ENCODE assay signal across 16 cellular contexts in the genomic region with DNA sequence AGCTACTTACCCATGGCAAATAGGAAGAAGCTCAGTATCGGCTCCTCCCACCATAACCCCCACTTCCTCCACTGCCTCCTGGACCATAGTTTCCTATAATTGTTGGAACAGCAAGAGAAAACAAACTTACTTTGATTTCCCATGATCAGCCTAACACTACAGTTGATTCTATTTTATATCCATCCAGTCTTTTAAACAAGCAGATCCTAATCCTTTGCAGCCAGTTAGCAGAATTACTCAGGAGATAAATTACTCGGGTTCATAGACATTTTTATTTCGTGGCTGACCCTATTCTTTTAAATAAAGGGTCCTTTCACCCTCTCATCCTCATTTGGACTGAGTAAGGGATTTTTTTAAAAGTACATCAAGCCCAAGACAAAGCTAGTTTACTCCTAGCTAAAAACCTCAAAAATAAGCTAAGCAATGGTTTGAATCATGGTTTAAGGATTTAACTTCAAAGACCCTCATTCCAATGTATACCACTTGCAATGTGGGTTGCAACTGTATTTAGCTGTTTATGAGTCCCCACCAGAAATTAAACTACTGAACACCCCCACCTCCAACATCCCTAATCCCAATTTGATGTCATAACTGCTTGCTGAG. TPM values are rescaled to one million over a fixed set of nuclear protein-coding genes. Genes with fewer than 3 reads are reported as not detected.
A peak's percentile ranks its signal among the peaks of the same experiment; 100 is the strongest.
DNase-seq lines count a peak whose midpoint lies in the region; ATAC-seq, FAIRE-seq and TF ChIP-seq lines count a peak whose summit lies in the region.
"Had no signal": no experiment of that assay in that cellular context is flagged by ENCODE, and none has a peak within 500 bp of the region (broad histone marks: within the 10 kb centered on the region; RNA-seq: fewer than 3 reads in every experiment).

No MANE protein-coding gene starts in this region.

- 68% methylated on average over 3 of the region's 3 CpGs for WGBS in A549 (ENCODE audit: missing lambda C conversion rate)
- WGBS in SK-N-SH (ENCODE audit: low lambda C conversion rate), result 96% methylated on average over 3 of the region's 3 CpGs
- 66 to 77% methylated on average over 3 of the region's 3 CpGs for WGBS in heart right ventricle, 2 donors

- H3K9me2 ChIP-seq in SK-N-SH, result no peaks in the 10 kb centered on the region

- H3K9me3 Mint-ChIP-seq in endothelial cell (ENCODE audit: unreplicated experiment), result no peaks in the 10 kb centered on the region

- H3K9ac ChIP-seq in SK-N-SH, result no peak overlapping the region

- H3K27me3 Mint-ChIP-seq in endothelial cell (ENCODE audit: unreplicated experiment), result peaks cover 13% of the 10 kb centered on the region

- H3K4me2 ChIP-seq in A549 (peak overlapping the region; percentile 75), SK-N-SH (no peak overlapping the region)

- no peak for FAIRE-seq in A549 (lab: Jason Lieb, UNC)
- FAIRE-seq in GM12891 (lab: Jason Lieb, UNC), result no peak

- TF ChIP-seq EP300 in A549 (IDR thresholded peaks at IDR 0.05) (no peak), SK-N-SH (IDR thresholded peaks at IDR 0.05; ENCODE audit: borderline replicate concordance in 1 of 2, low read depth in 1 of 2, low read length in 1 of 2) (no peak)

- POLR2A ChIA-PET in A549 (lab: Yijun Ruan, JAX) (interaction anchor here (1.7 to 2.8 kb wide), 3 partner anchors 8 to 41 kb away, joined by 4 to 24 read pairs (median 6); a partner anchor contains a TSS), SK-N-SH (lab: Yijun Ruan, JAX) (interaction anchor here (1.5 to 2.5 kb wide), 2 partner anchors 8 to 12 kb away, joined by 6 to 15 read pairs; a partner anchor contains a TSS)

- TF ChIP-seq RAD21 in A549 (conservative IDR thresholded peaks at IDR 0.05 in 1 of 2, IDR thresholded peaks at IDR 0.05 in 1 of 2), result no peak
- TF ChIP-seq RAD21 in SK-N-SH (IDR thresholded peaks at IDR 0.05; ENCODE audit: low read length), result no peak

- DNase-seq in A549 (ENCODE audit: low read depth in 1 of 2, low spot score in 1 of 2), result no peak
- DNase-seq in GM12891 (ENCODE audit: insufficient read length, low spot score), result no peak
- no peak for DNase-seq in SK-N-SH
- DNase-seq in endothelial cell (ENCODE audit: low spot score), result no peak
- DNase-seq in NCI-H748 (lab: John Stamatoyannopoulos, UW; ENCODE audit: unreplicated experiment), result no peak
- DNase-seq in MG63, result no peak
- DNase-seq in SKM-1 (lab: John Stamatoyannopoulos, UW; ENCODE audit: unreplicated experiment), result no peak
- DNase-seq in heart right ventricle, result no peak
- DNase-seq: COR-L47; effector CD4-positive, alpha-beta T cell; NCI-H146; NCI-H774; retina; trophoblast cell had no signal

- H3K36me3 Mint-ChIP-seq in endothelial cell (ENCODE audit: low read depth, unreplicated experiment), result peaks cover 84% of the 10 kb centered on the region

- CTCF ChIA-PET in A549 (lab: Yijun Ruan, JAX) (interaction anchor here (0.8 to 5.1 kb wide), 6 partner anchors 12 to 300 kb away, joined by 3 to 46 read pairs (median 7); no protein-coding TSS in a partner anchor), SK-N-SH (lab: Yijun Ruan, JAX) (interaction anchor here (1.1 to 11.3 kb wide), 11 partner anchors 9 to 475 kb away, joined by 3 to 260 read pairs (median 4); a partner anchor contains a TSS)

- no peak for TF ChIP-seq CTCF in A549 (IDR thresholded peaks at IDR 0.05)
- no peak for TF ChIP-seq CTCF in SK-N-SH (IDR thresholded peaks at IDR 0.05)
- TF ChIP-seq CTCF in endothelial cell (IDR thresholded peaks at IDR 0.05; ENCODE audit: unreplicated experiment), result no peak
- TF ChIP-seq CTCF in heart right ventricle (IDR thresholded peaks at IDR 0.05), result no peak

- H3K4me1 ChIP-seq in A549 (peaks cover 94% of the 10 kb centered on the region), SK-N-SH (ENCODE audit: control insufficient read depth in 1 of 2, insufficient read depth in 2 of 2, low read depth in 1 of 2, low read length in 1 of 2) (peaks cover 33 to 37% of the 10 kb centered on the region in 2 experiments), heart right ventricle (peaks cover 14 to 99% (median 68%) of the 10 kb centered on the region in 9 donors)

- H3K4me1 Mint-ChIP-seq in endothelial cell (ENCODE audit: unreplicated experiment), result peaks cover 57% of the 10 kb centered on the region

- H3K4me3 ChIP-seq in A549, result no peak overlapping the region
- H3K4me3 ChIP-seq in SK-N-SH (ENCODE audit: low read depth in 2 of 2, low read length in 1 of 2), result no peak overlapping the region; a peak in 1 of 4 replicates
- no peak overlapping the region for H3K4me3 ChIP-seq in MG63
- H3K4me3 ChIP-seq in heart right ventricle, result no peak overlapping the region
- H3K4me3 ChIP-seq: adrenal gland, lung had no signal

- peak overlapping the region; percentile 87 for H3K27ac Mint-ChIP-seq in endothelial cell (ENCODE audit: unreplicated experiment)

- intact Hi-C loops in heart right ventricle (cut with DNase I), result no loop called here

- peaks cover 93% of the 10 kb centered on the region for H3K79me2 ChIP-seq in SK-N-SH (ENCODE audit: insufficient read depth)

- TF ChIP-seq POLR2A in A549 (IDR thresholded peaks at IDR 0.05; ENCODE audit: low read length) (no peak), GM12891 (IDR thresholded peaks at IDR 0.05; ENCODE audit: low read depth, low read length) (peak; percentile 46)

- H3K27ac ChIP-seq in A549 (no peak overlapping the region), SK-N-SH (ENCODE audit: low read depth in 2 of 2, low read length in 1 of 2) (peak overlapping the region; percentile 32 to 44), heart right ventricle (peak overlapping the region in 1 of 10 donors; percentile 32)
- H3K27ac ChIP-seq: adrenal gland had no signal

- no peaks in the 10 kb centered on the region for H3K27me3 ChIP-seq in SK-N-SH (ENCODE audit: insufficient read depth)
- no peaks in the 10 kb centered on the region for H3K27me3 ChIP-seq in MG63
- no peaks in the 10 kb centered on the region for H3K27me3 ChIP-seq in heart right ventricle
- H3K27me3 ChIP-seq: adrenal gland had no signal

- peaks cover 98% of the 10 kb centered on the region for H4K20me1 ChIP-seq in SK-N-SH (ENCODE audit: insufficient read depth)

- peaks cover 90% of the 10 kb centered on the region for H3F3A ChIP-seq in SK-N-SH (replicated peaks; ENCODE audit: insufficient read depth)

- no peak overlapping the region for H2AFZ ChIP-seq in SK-N-SH (ENCODE audit: low read depth)

- ATAC-seq in A549 (no peak), heart right ventricle (no peak)

- H3K4me3 Mint-ChIP-seq in endothelial cell (ENCODE audit: unreplicated experiment), result peak overlapping the region; percentile 84

- H3K9me3 ChIP-seq in A549, result no peaks in the 10 kb centered on the region
- no peaks in the 10 kb centered on the region for H3K9me3 ChIP-seq in SK-N-SH
- H3K9me3 ChIP-seq in MG63, result no peaks in the 10 kb centered on the region
- H3K9me3 ChIP-seq in heart right ventricle, result no peaks in the 10 kb centered on the region
- H3K9me3 ChIP-seq: adrenal gland had no signal

- H3K36me3 ChIP-seq in SK-N-SH (replicated peaks in 1 of 2; ENCODE audit: control insufficient read depth in 1 of 2, insufficient read depth in 2 of 2, low read length in 1 of 2) (peaks cover 90 to 100% of the 10 kb centered on the region in 2 experiments), MG63 (peaks cover 98% of the 10 kb centered on the region), heart right ventricle (peaks cover 0 to 100% (median 91%) of the 10 kb centered on the region in 9 donors)

RNA-seq across cellular contexts. Expression of a gene that starts 8.0 kb away (rescaled TPM):
- polyA plus RNA-seq in A549 (2011; rRNA removed) (595 and 1,070 TPM in 2 replicates), A549 (2017; fragmentation: RNase III; extraction: RNeasy Plus Mini Kit Qiagen cat#74134 plus additional on column Dnase treatment) (2,246 to 2,255 TPM (median 2,251 TPM) in 3 replicates), SK-N-SH (2012; rRNA removed) (459 and 483 TPM in 2 replicates), heart right ventricle (100 to 1,000 TPM; 554 to 667 TPM)
- 507 and 660 TPM in 2 replicates for polyA plus RNA-seq in A549 (2012; cell fraction: cytosol; rRNA removed)
- 180 and 246 TPM in 2 replicates for polyA plus RNA-seq in A549 (2012; cell fraction: nucleus; rRNA removed)
- polyA minus RNA-seq in A549 (2011; rRNA and poly(A)+ RNA removed), result 124 and 138 TPM in 2 replicates
- polyA plus RNA-seq in GM12891 (2012; ENCODE audit: low read depth, missing spikeins), result 848 TPM
- polyA plus RNA-seq in SK-N-SH (2012; cell fraction: cytosol; rRNA removed), result 594 and 844 TPM in 2 replicates
- polyA plus RNA-seq in SK-N-SH (2012; cell fraction: nucleus; rRNA removed), result 318 and 483 TPM in 2 replicates
- total RNA-seq in endothelial cell (ENCODE audit: unreplicated experiment) (623 TPM), heart right ventricle (100 to 1,000 TPM; 364 to 445 (median 398) TPM)
- total RNA-seq in MG63 (2014; rRNA removed; shearing (Covaris generic); ENCODE audit: low replicate concordance), result 151 and 216 TPM in 2 replicates

RNA-seq across cellular contexts. Expression of a gene that starts 9.0 kb away (rescaled TPM):
- 177 and 275 TPM in 2 replicates for polyA plus RNA-seq in A549 (2011; rRNA removed)
- 82.7 and 88.6 TPM in 2 replicates for polyA plus RNA-seq in A549 (2012; cell fraction: cytosol; rRNA removed)
- 58.0 and 66.0 TPM in 2 replicates for polyA plus RNA-seq in A549 (2012; cell fraction: nucleus; rRNA removed)
- polyA plus RNA-seq in A549 (2017; fragmentation: RNase III; extraction: RNeasy Plus Mini Kit Qiagen cat#74134 plus additional on column Dnase treatment), result 286 to 298 TPM (median 288 TPM) in 3 replicates
- 19.6 and 28.2 TPM in 2 replicates for polyA minus RNA-seq in A549 (2011; rRNA and poly(A)+ RNA removed)
- 172 TPM for polyA plus RNA-seq in GM12891 (2012; ENCODE audit: low read depth, missing spikeins)
- polyA plus RNA-seq in SK-N-SH (2012; rRNA removed), result 97.0 and 119 TPM in 2 replicates
- 154 and 237 TPM in 2 replicates for polyA plus RNA-seq in SK-N-SH (2012; cell fraction: cytosol; rRNA removed)
- 109 and 121 TPM in 2 replicates for polyA plus RNA-seq in SK-N-SH (2012; cell fraction: nucleus; rRNA removed)
- total RNA-seq in endothelial cell (ENCODE audit: unreplicated experiment), result 146 TPM
- total RNA-seq in MG63 (2014; rRNA removed; shearing (Covaris generic); ENCODE audit: low replicate concordance), result 293 and 407 TPM in 2 replicates
- total RNA-seq in heart right ventricle, result 10 to 100 TPM; 49.0 to 72.6 (median 58.6) TPM
- 10 to 100 TPM; 55.0 to 60.6 TPM for polyA plus RNA-seq in heart right ventricle

RNA-seq across cellular contexts. Expression of a gene that starts 40.6 kb away (rescaled TPM):
- polyA plus RNA-seq in A549 (2011; rRNA removed) (9.6 and 11.4 TPM in 2 replicates), A549 (2017; fragmentation: RNase III; extraction: RNeasy Plus Mini Kit Qiagen cat#74134 plus additional on column Dnase treatment) (4.9 to 10.0 TPM (median 6.7 TPM) in 3 replicates), SK-N-SH (2012; rRNA removed) (36.1 and 50.8 TPM in 2 replicates), heart right ventricle (1 to 10 TPM in 1 of 2 donors, under 1 TPM in 1; 0.80 to 2.1 TPM)
- 3.8 and 4.8 TPM in 2 replicates for polyA plus RNA-seq in A549 (2012; cell fraction: cytosol; rRNA removed)
- polyA plus RNA-seq in A549 (2012; cell fraction: nucleus; rRNA removed), result 6.3 and 8.0 TPM in 2 replicates
- polyA minus RNA-seq in A549 (2011; rRNA and poly(A)+ RNA removed), result 3.1 and 3.4 TPM in 2 replicates
- 7.2 TPM for polyA plus RNA-seq in GM12891 (2012; ENCODE audit: low read depth, missing spikeins)
- 50.3 and 55.0 TPM in 2 replicates for polyA plus RNA-seq in SK-N-SH (2012; cell fraction: cytosol; rRNA removed)
- 20.3 and 41.3 TPM in 2 replicates for polyA plus RNA-seq in SK-N-SH (2012; cell fraction: nucleus; rRNA removed)
- total RNA-seq in endothelial cell (ENCODE audit: unreplicated experiment) (2.8 TPM), heart right ventricle (1 to 10 TPM in 5 of 10 donors, under 1 TPM in 5; 0.32 to 4.1 (median 1.1) TPM)
- total RNA-seq in MG63 (2014; rRNA removed; shearing (Covaris generic); ENCODE audit: low replicate concordance), result 15.2 and 19.2 TPM in 2 replicates

Comparison
In these comparisons a context has a peak if more than half of its experiments do, and no peak if none do; other contexts are left out.
1. H3K27ac ChIP-seq: peak in SK-N-SH (2 of 2); none in A549 (0 of 2).